In genomic region chr6:109458774-109459531, GRCh38 we compare ENCODE assay signal across 8 cellular contexts. TPM values are rescaled to one million over a fixed set of nuclear protein-coding genes. Genes with fewer than 3 reads are reported as not detected.
DNase-seq lines count a peak whose midpoint lies in the region; ATAC-seq and TF ChIP-seq lines count a peak whose summit lies in the region.

No MANE protein-coding gene starts in this region.

- TF ChIP-seq CTCF in lower lobe of right lung (IDR thresholded peaks at IDR 0.05) = no peak

- POLR2A ChIA-PET in CD8-positive, alpha-beta memory T cell (lab: Charles Lee) = interaction anchor here (0.6 to 1.0 kb wide), 2 partner anchors 76 to 366 kb away, joined by 3 read pairs; no protein-coding TSS in a partner anchor

- ATAC-seq in HG02610 (IDR thresholded peaks at IDR 0.05; ENCODE audit: unreplicated experiment) (peak; percentile 34), lower lobe of right lung (no peak), HG03520 (IDR thresholded peaks at IDR 0.05; ENCODE audit: unreplicated experiment) (no peak)

- no peak overlapping the region for H3K4me3 ChIP-seq in CD8-positive, alpha-beta memory T cell (ENCODE audit: low read length)
- no peak overlapping the region for H3K4me3 ChIP-seq in lower lobe of right lung

- peaks cover 14 to 29% (median 15%) of the 10 kb centered on the region in 3 donors for H3K36me3 Mint-ChIP-seq in CD8-positive, alpha-beta memory T cell

- H3K27ac ChIP-seq in CD8-positive, alpha-beta memory T cell (ENCODE audit: low read depth, low read length) = no peak overlapping the region
- H3K27ac ChIP-seq in lower lobe of right lung = peak overlapping the region; percentile 8

- peaks cover 42% of the 10 kb centered on the region for H3K4me1 ChIP-seq in CD8-positive, alpha-beta memory T cell (ENCODE audit: insufficient read depth, low read length)
- peaks cover 49% of the 10 kb centered on the region for H3K4me1 ChIP-seq in lower lobe of right lung

- H3K4me1 Mint-ChIP-seq in CD8-positive, alpha-beta memory T cell = peaks cover 44 to 63% (median 62%) of the 10 kb centered on the region in 3 donors

- peak overlapping the region; percentile 50 to 96 (median 85) for H3K27ac Mint-ChIP-seq in CD8-positive, alpha-beta memory T cell

- CTCF ChIA-PET in CD8-positive, alpha-beta memory T cell (lab: Charles Lee) = interaction anchor here (1.7 to 3.3 kb wide), 3 partner anchors 16 to 21 kb away, joined by 6 to 11 read pairs (median 10); partner anchors contain the start of genes PPIL6 and SMPD2

- no peaks in the 10 kb centered on the region for H3K9me3 Mint-ChIP-seq in CD8-positive, alpha-beta memory T cell

- intact Hi-C loops in lower lobe of right lung (cut with DNase I) = no loop called here

- no peaks in the 10 kb centered on the region for H3K9me3 ChIP-seq in CD8-positive, alpha-beta memory T cell (ENCODE audit: low read length)
- H3K9me3 ChIP-seq in lower lobe of right lung = no peaks in the 10 kb centered on the region

- H3K27me3 Mint-ChIP-seq in CD8-positive, alpha-beta memory T cell = no peaks in the 10 kb centered on the region

- DNase-seq in CD8-positive, alpha-beta memory T cell = peak; percentile 12 to 74 (median 55)
- peak; percentile 33 for DNase-seq in SKM-1 treated with dmso at 0.1 percent for 144 hours (lab: John Stamatoyannopoulos, UW; ENCODE audit: unreplicated experiment)
- DNase-seq in lower lobe of right lung = no peak
- DNase-seq in NCI-H2081 treated with DMSO at 0.1 percent for 48 hours (lab: John Stamatoyannopoulos, UW) = no peak
- no peak for DNase-seq in NCI-H748 treated with DMSO at 0.1 percent for 48 hours (lab: John Stamatoyannopoulos, UW)
- DNase-seq in GM19238 (ENCODE audit: insufficient read length, low spot score) = no peak

- no peaks in the 10 kb centered on the region for H3K27me3 ChIP-seq in CD8-positive, alpha-beta memory T cell (ENCODE audit: insufficient read depth, low read length, poor library complexity, severe bottlenecking)
- H3K27me3 ChIP-seq in lower lobe of right lung (ENCODE audit: low read depth) = no peaks in the 10 kb centered on the region

- peak overlapping the region in 3 of 7 donors; percentile 1 to 51 (median 1) for H3K4me3 Mint-ChIP-seq in CD8-positive, alpha-beta memory T cell

- H3K36me3 ChIP-seq in CD8-positive, alpha-beta memory T cell (ENCODE audit: insufficient read depth, low read length) = peaks cover 4% of the 10 kb centered on the region
- H3K36me3 ChIP-seq in lower lobe of right lung = peaks cover 19% of the 10 kb centered on the region

RNA-seq across cellular contexts. Expression of gene MICAL1, which starts 3.4 kb away (rescaled TPM):
- 10 to 100 TPM; 33.2 to 34.7 TPM for total RNA-seq in CD8-positive, alpha-beta memory T cell
- polyA plus RNA-seq in CD8-positive, alpha-beta memory T cell = 18.8 TPM
- total RNA-seq in lower lobe of right lung = 79.4 TPM

RNA-seq across cellular contexts. Expression of gene SMPD2, which starts 18.4 kb away (rescaled TPM):
- 10 to 100 TPM; 15.1 to 15.8 TPM for total RNA-seq in CD8-positive, alpha-beta memory T cell
- polyA plus RNA-seq in CD8-positive, alpha-beta memory T cell = 9.4 TPM
- 13.7 TPM for total RNA-seq in lower lobe of right lung

RNA-seq across cellular contexts. Expression of gene PPIL6, which starts 18.5 kb away (rescaled TPM):
- total RNA-seq in CD8-positive, alpha-beta memory T cell = under 1 TPM in 1 of 2 experiments, not detected in 1; 0.13 TPM
- 0.46 TPM for polyA plus RNA-seq in CD8-positive, alpha-beta memory T cell
- total RNA-seq in lower lobe of right lung = 10.6 TPM

RNA-seq across cellular contexts. Expression of gene ZBTB24, which starts 24.1 kb away (rescaled TPM):
- total RNA-seq in CD8-positive, alpha-beta memory T cell = 10 to 100 TPM; 19.5 to 19.9 TPM
- polyA plus RNA-seq in CD8-positive, alpha-beta memory T cell = 7.5 TPM
- total RNA-seq in lower lobe of right lung = 8.2 TPM

Comparison
In these comparisons a context has a peak if more than half of its experiments do, and no peak if none do; other contexts are left out.
1. DNase-seq: peak in CD8-positive, alpha-beta memory T cell (5 of 5) and SKM-1 treated with dmso at 0.1 percent for 144 hours (single experiment); none in lower lobe of right lung (single experiment), NCI-H2081 treated with DMSO at 0.1 percent for 48 hours (single experiment), NCI-H748 treated with DMSO at 0.1 percent for 48 hours (single experiment) and GM19238 (single experiment).